Comparison of ENCODE assay signal across 8 cellular contexts in the genomic region with DNA sequence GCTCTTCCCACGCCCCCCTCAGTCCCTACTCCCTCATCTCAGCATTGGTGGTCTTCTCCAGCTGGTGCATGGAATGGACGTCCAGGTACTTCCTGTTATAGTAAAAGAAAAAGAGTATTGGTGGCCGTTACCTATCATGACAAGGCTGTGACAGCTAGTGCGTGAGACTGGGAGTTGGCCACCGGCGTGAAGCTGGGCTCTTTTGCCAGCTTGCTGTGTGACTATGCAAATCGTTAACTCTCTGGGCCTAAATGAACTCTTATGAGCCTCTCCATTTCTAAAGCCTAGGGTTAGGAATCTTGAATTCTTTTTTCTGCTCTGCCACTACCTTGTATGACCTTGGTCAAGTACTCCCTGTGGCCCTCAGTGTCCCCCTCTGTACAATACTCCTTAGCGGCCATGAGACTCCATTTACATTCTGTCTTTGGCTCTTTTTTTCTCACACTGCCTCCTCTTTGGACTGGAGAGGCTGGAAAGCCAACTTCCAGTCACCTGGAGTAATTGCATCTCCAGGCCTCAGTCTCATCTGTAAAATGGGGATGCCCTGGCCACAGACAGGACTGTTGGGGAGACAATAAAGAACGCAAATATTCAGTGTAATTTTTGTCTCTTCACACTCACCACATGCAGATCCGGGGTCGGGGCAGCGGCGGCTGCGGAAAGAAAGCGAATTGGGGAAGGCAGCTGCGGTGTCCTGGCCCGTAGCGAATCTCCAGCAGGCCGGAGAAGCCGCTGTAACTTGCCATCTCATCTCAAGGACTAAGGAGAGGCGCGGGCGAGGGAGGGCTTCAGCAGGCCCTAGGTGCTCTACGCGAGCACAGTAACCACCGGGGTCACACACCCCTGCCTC. TPM values are rescaled to one million over a fixed set of nuclear protein-coding genes. Genes with fewer than 3 reads are reported as not detected.
A peak's percentile ranks its signal among the peaks of the same experiment; 100 is the strongest.
DNase-seq lines count a peak whose midpoint lies in the region; ATAC-seq and TF ChIP-seq lines count a peak whose summit lies in the region.

No MANE protein-coding gene starts in this region.

- peak overlapping the region; percentile 94 for H3K4me3 Mint-ChIP-seq in activated naive CD4-positive, alpha-beta T cell treated with anti-CD3 and anti-CD28 coated beads for 36 hours

- TF ChIP-seq CTCF in ascending aorta (IDR thresholded peaks at IDR 0.05) (no peak), right lobe of liver (IDR thresholded peaks at IDR 0.05) (no peak), transverse colon (IDR thresholded peaks at IDR 0.05) (no peak)

- H3K36me3 ChIP-seq in ascending aorta (peaks cover 27 to 37% of the 10 kb centered on the region in 2 donors), right lobe of liver (peaks cover 0 to 28% (median 8%) of the 10 kb centered on the region in 4 donors), transverse colon (peaks cover 0 to 18% (median 9%) of the 10 kb centered on the region in 4 donors)

- in situ Hi-C loops in transverse colon (cut with MboI; ENCODE audit: low pct_ligation_motif_present in 1 of 4, low pct_unique_long_range_greater_than_20kb in 1 of 4, low sequenced_read_pairs in 3 of 4) = no loop called here

- H3K27ac Mint-ChIP-seq in activated naive CD4-positive, alpha-beta T cell treated with anti-CD3 and anti-CD28 coated beads for 36 hours = no peak overlapping the region

- TF ChIP-seq POLR2A in right lobe of liver (IDR thresholded peaks at IDR 0.05) (no peak), transverse colon (IDR thresholded peaks at IDR 0.05) (no peak)

- H3K27ac ChIP-seq in ascending aorta (peak overlapping the region; percentile 37 to 96), right lobe of liver (no peak overlapping the region), transverse colon (peak overlapping the region; percentile 93 to 96 (median 94))

- CTCF ChIA-PET in activated naive CD4-positive, alpha-beta T cell treated with anti-CD3 and anti-CD28 coated beads for 36 hours (lab: Charles Lee) = interaction anchor here (0.8 to 1.8 kb wide), 3 partner anchors 10 to 84 kb away, joined by 3 to 5 read pairs (median 4); no protein-coding TSS in a partner anchor

- H3K27me3 ChIP-seq in ascending aorta (no peaks in the 10 kb centered on the region), right lobe of liver (no peaks in the 10 kb centered on the region), transverse colon (no peaks in the 10 kb centered on the region)

- H3K4me1 Mint-ChIP-seq in activated naive CD4-positive, alpha-beta T cell treated with anti-CD3 and anti-CD28 coated beads for 36 hours (ENCODE audit: low read depth) = peaks cover 25% of the 10 kb centered on the region

- WGBS in right lobe of liver (ENCODE audit: insufficient coverage, low coverage, low lambda C conversion rate, missing lambda C conversion rate) = 54% methylated on average over 14 of the region's 26 CpGs
- 25% methylated on average over 26 of the region's 26 CpGs; no CpG with 5 or more reads in 1 of the 2 donors for WGBS in transverse colon (ENCODE audit: low coverage in 1 of 2), 2 donors

- H3K27me3 Mint-ChIP-seq in activated naive CD4-positive, alpha-beta T cell treated with anti-CD3 and anti-CD28 coated beads for 36 hours (ENCODE audit: low read depth) = no peaks in the 10 kb centered on the region

- no peaks in the 10 kb centered on the region for H3K9me3 Mint-ChIP-seq in activated naive CD4-positive, alpha-beta T cell treated with anti-CD3 and anti-CD28 coated beads for 36 hours

- ATAC-seq in right lobe of liver = no peak
- no peak for ATAC-seq in HG03139 (IDR thresholded peaks at IDR 0.05; ENCODE audit: unreplicated experiment)
- ATAC-seq in HG03442 (IDR thresholded peaks at IDR 0.05; ENCODE audit: unreplicated experiment) = no peak

- intact Hi-C loops in activated naive CD4-positive, alpha-beta T cell treated with anti-CD3 and anti-CD28 coated beads for 36 hours (cut with micrococcal nuclease) = no loop called here
- intact Hi-C loops in ascending aorta (cut with DNase I) = no loop called here
- intact Hi-C loops in right lobe of liver (cut with DNase I) = no loop called here
- intact Hi-C loops in transverse colon (cut with DNase I; ENCODE audit: low total_unique reads) = loop anchor here (5.0 to 10.0 kb wide), 2 partner anchors 56 to 656 kb away; no protein-coding TSS in a partner anchor

- H3K4me3 ChIP-seq in ascending aorta = peak overlapping the region; percentile 85 to 88
- H3K4me3 ChIP-seq in right lobe of liver = peak overlapping the region; percentile 68 to 81 (median 78)
- H3K4me3 ChIP-seq in transverse colon = peak overlapping the region; percentile 77 to 91 (median 89)

- H3K9me3 ChIP-seq in ascending aorta (no peaks in the 10 kb centered on the region), right lobe of liver (no peaks in the 10 kb centered on the region), transverse colon (no peaks in the 10 kb centered on the region)

- DNase-seq in activated naive CD4-positive, alpha-beta T cell treated with anti-CD3 and anti-CD28 coated beads for 36 hours = no peak
- DNase-seq in activated naive CD4-positive, alpha-beta T cell treated with anti-CD3 and anti-CD28 coated beads, Interleukin-2, amount 50 U/mL, for 16 hours = no peak
- DNase-seq in ascending aorta (ENCODE audit: low spot score in 2 of 2) = no peak
- DNase-seq in right lobe of liver = no peak
- DNase-seq in transverse colon = no peak
- DNase-seq in HT-29 (ENCODE audit: low spot score) = no peak

- H3K4me1 ChIP-seq in ascending aorta (peaks cover 16 to 20% of the 10 kb centered on the region in 2 donors), right lobe of liver (peaks cover 0 to 24% (median 9%) of the 10 kb centered on the region in 4 donors), transverse colon (peaks cover 20 to 29% (median 25%) of the 10 kb centered on the region in 4 donors)

- H3K36me3 Mint-ChIP-seq in activated naive CD4-positive, alpha-beta T cell treated with anti-CD3 and anti-CD28 coated beads for 36 hours (ENCODE audit: low read depth) = peaks cover 9% of the 10 kb centered on the region

- no peak for TF ChIP-seq EP300 in transverse colon (IDR thresholded peaks at IDR 0.05; ENCODE audit: low read depth)

RNA-seq across cellular contexts. Expression of a gene that starts 1.1 kb away (rescaled TPM):
- 1 to 10 TPM; 2.0 to 2.3 TPM for total RNA-seq in activated naive CD4-positive, alpha-beta T cell treated with anti-CD3 and anti-CD28 coated beads for 36 hours
- total RNA-seq in ascending aorta (not detected), right lobe of liver (1 to 10 TPM in 1 of 6 experiments, under 1 TPM in 4, not detected in 1; 0.19 to 1.8 (median 0.29) TPM), transverse colon (10 to 100 TPM in 1 of 4 donors, 1 to 10 TPM in 3; 3.3 to 15.5 (median 6.0) TPM)
- total RNA-seq in HT-29 (2014; rRNA removed; shearing (Covaris generic)) = 13.5 and 23.4 TPM in 2 replicates

RNA-seq across cellular contexts. Expression of a gene that starts 1.3 kb away (rescaled TPM):
- total RNA-seq in activated naive CD4-positive, alpha-beta T cell treated with anti-CD3 and anti-CD28 coated beads for 36 hours = 10 to 100 TPM; 51.1 to 61.0 TPM
- total RNA-seq in ascending aorta (66.3 TPM), right lobe of liver (10 to 100 TPM; 34.3 to 56.8 (median 46.7) TPM), transverse colon (100 to 1,000 TPM in 1 of 4 donors, 10 to 100 TPM in 3; 55.3 to 105 (median 77.8) TPM)
- total RNA-seq in HT-29 (2014; rRNA removed; shearing (Covaris generic)) = 99.7 and 109 TPM in 2 replicates

RNA-seq across cellular contexts. Expression of a gene that starts 12.6 kb away (rescaled TPM):
- total RNA-seq in activated naive CD4-positive, alpha-beta T cell treated with anti-CD3 and anti-CD28 coated beads for 36 hours = 10 to 100 TPM; 23.3 to 26.4 TPM
- total RNA-seq in ascending aorta (78.8 TPM), right lobe of liver (10 to 100 TPM; 17.1 to 22.1 (median 18.4) TPM), transverse colon (100 to 1,000 TPM in 1 of 4 donors, 10 to 100 TPM in 3; 41.1 to 152 (median 66.4) TPM)
- 58.3 and 69.5 TPM in 2 replicates for total RNA-seq in HT-29 (2014; rRNA removed; shearing (Covaris generic))

RNA-seq across cellular contexts. Expression of a gene that starts 26.2 kb away (rescaled TPM):
- total RNA-seq in activated naive CD4-positive, alpha-beta T cell treated with anti-CD3 and anti-CD28 coated beads for 36 hours = 1 to 10 TPM; 2.1 to 2.3 TPM
- total RNA-seq in ascending aorta = 12.3 TPM
- total RNA-seq in right lobe of liver = 1 to 10 TPM; 3.7 to 4.8 (median 4.3) TPM
- 10 to 100 TPM; 13.5 to 29.9 (median 16.4) TPM for total RNA-seq in transverse colon
- 19.8 and 21.3 TPM in 2 replicates for total RNA-seq in HT-29 (2014; rRNA removed; shearing (Covaris generic))

Comparison
In these comparisons a context has a peak if more than half of its experiments do, and no peak if none do; other contexts are left out.
1. H3K27ac ChIP-seq: peak in ascending aorta (2 of 2) and transverse colon (4 of 4); none in right lobe of liver (0 of 3).
2. Peak in every context shown above with its lines, with median percentiles within 50 percentile points of each other: H3K4me3 ChIP-seq.